In the genomic region with DNA sequence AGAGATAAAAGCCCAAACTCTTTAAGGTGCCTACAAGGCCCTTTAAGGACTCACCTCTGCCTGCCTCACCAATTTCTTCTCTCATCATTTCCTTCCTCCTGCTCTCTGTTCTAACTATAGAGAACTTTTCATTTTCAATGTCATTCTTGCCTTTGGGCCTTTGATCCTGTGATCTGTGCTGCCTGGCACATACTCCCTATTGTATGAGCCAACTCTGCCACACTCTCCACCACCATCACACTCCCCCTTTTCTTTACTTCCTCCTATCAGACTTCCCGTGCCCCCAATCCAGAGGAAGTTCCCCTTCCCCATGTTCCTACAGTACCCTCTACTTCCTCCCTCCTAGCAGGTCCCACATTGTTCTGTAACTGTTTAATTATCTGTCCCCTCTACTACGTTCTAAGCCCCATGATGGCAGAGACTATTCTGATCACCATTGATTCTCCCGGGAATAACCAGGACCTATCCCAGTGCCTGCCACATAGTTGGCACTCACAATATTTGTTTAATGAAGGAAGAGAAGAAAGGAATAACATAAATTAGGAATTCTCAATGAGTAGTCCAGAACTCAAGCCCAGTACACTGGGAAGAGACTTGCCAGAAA, we compare ENCODE assay signal across 12 cellular contexts. TPM values are rescaled to one million over a fixed set of nuclear protein-coding genes. Genes with fewer than 3 reads are reported as not detected.
DNase-seq lines count a peak whose midpoint lies in the region; ATAC-seq and TF ChIP-seq lines count a peak whose summit lies in the region.
"Had no signal": no experiment of that assay in that cellular context is flagged by ENCODE, and none has a peak within 500 bp of the region (broad histone marks: within the 10 kb centered on the region; RNA-seq: fewer than 3 reads in every experiment).

No MANE protein-coding gene starts in this region.

- no peaks in the 10 kb centered on the region for H3K9me3 Mint-ChIP-seq in activated T-cell treated with anti-CD3 and anti-CD28 coated beads, Interleukin-2, amount 50 U/mL, for 4 hours
- H3K9me3 Mint-ChIP-seq in T-helper 1 cell treated with Interleukin-12 subunit alpha and Interleukin-12 subunit beta and Interleukin-4 antibody, amounts not matched to agents 30 μg/mL and 1 μg/mL, for 36 hours, result no peaks in the 10 kb centered on the region
- no peaks in the 10 kb centered on the region for H3K9me3 Mint-ChIP-seq in stimulated activated naive B cell treated with anti-CD40 and anti-IgM and Interleukin-4, amounts not matched to agents 10 μg/mL and 1 μg/mL and 100 μg/mL, for 72 hours
- H3K9me3 Mint-ChIP-seq in immature natural killer cell, result peaks cover 0 to 4% (median 0%) of the 10 kb centered on the region in 6 donors

- no peaks in the 10 kb centered on the region for H3K9me3 ChIP-seq in gastroesophageal sphincter
- H3K9me3 ChIP-seq: suprapubic skin had no signal

- TF ChIP-seq POLR2A in gastroesophageal sphincter (IDR thresholded peaks at IDR 0.05), result no peak

- peak overlapping the region; percentile 48 for H3K4me3 Mint-ChIP-seq in activated T-cell treated with anti-CD3 and anti-CD28 coated beads, Interleukin-2, amount 50 U/mL, for 4 hours
- peak overlapping the region; percentile 66 for H3K4me3 Mint-ChIP-seq in T-helper 1 cell treated with Interleukin-12 subunit alpha and Interleukin-12 subunit beta and Interleukin-4 antibody, amounts not matched to agents 30 μg/mL and 1 μg/mL, for 36 hours
- peak overlapping the region; percentile 30 to 34 for H3K4me3 Mint-ChIP-seq in stimulated activated naive B cell treated with anti-CD40 and anti-IgM and Interleukin-4, amounts not matched to agents 10 μg/mL and 1 μg/mL and 100 μg/mL, for 72 hours
- H3K4me3 Mint-ChIP-seq in immature natural killer cell, result no peak overlapping the region

- peaks cover 92% of the 10 kb centered on the region for H3K4me1 Mint-ChIP-seq in activated T-cell treated with anti-CD3 and anti-CD28 coated beads, Interleukin-2, amount 50 U/mL, for 4 hours (ENCODE audit: low read depth)
- peaks cover 89% of the 10 kb centered on the region for H3K4me1 Mint-ChIP-seq in T-helper 1 cell treated with Interleukin-12 subunit alpha and Interleukin-12 subunit beta and Interleukin-4 antibody, amounts not matched to agents 30 μg/mL and 1 μg/mL, for 36 hours (ENCODE audit: low read depth)
- H3K4me1 Mint-ChIP-seq in stimulated activated naive B cell treated with anti-CD40 and anti-IgM and Interleukin-4, amounts not matched to agents 10 μg/mL and 1 μg/mL and 100 μg/mL, for 72 hours, result peaks cover 71 to 98% of the 10 kb centered on the region in 2 donors
- H3K4me1 Mint-ChIP-seq in immature natural killer cell, result peaks cover 0 to 7% of the 10 kb centered on the region in 2 donors

- H3K4me1 ChIP-seq in gastroesophageal sphincter, result peaks cover 25 to 82% (median 32%) of the 10 kb centered on the region in 3 donors

- no peak overlapping the region for H3K4me3 ChIP-seq in gastroesophageal sphincter
- H3K4me3 ChIP-seq: hepatocyte, suprapubic skin had no signal

- no peak for TF ChIP-seq CTCF in gastroesophageal sphincter (IDR thresholded peaks at IDR 0.05)

- no peaks in the 10 kb centered on the region for H3K36me3 ChIP-seq in gastroesophageal sphincter
- H3K36me3 ChIP-seq: suprapubic skin had no signal

- WGBS in gastroesophageal sphincter (ENCODE audit: low coverage in 1 of 2), 2 donors, result 40 to 47% methylated on average over 2 to 3 of the region's 3 CpGs

- peak overlapping the region; percentile 75 for H3K27ac Mint-ChIP-seq in T-helper 1 cell treated with Interleukin-12 subunit alpha and Interleukin-12 subunit beta and Interleukin-4 antibody, amounts not matched to agents 30 μg/mL and 1 μg/mL, for 36 hours
- peak overlapping the region; percentile 28 for H3K27ac Mint-ChIP-seq in stimulated activated naive B cell treated with anti-CD40 and anti-IgM and Interleukin-4, amounts not matched to agents 10 μg/mL and 1 μg/mL and 100 μg/mL, for 72 hours
- H3K27ac Mint-ChIP-seq in immature natural killer cell, result no peak overlapping the region

- no peak for TF ChIP-seq EP300 in gastroesophageal sphincter (IDR thresholded peaks at IDR 0.05)

- H3K27me3 Mint-ChIP-seq in activated T-cell treated with anti-CD3 and anti-CD28 coated beads, Interleukin-2, amount 50 U/mL, for 4 hours (ENCODE audit: low read depth), result no peaks in the 10 kb centered on the region
- no peaks in the 10 kb centered on the region for H3K27me3 Mint-ChIP-seq in T-helper 1 cell treated with Interleukin-12 subunit alpha and Interleukin-12 subunit beta and Interleukin-4 antibody, amounts not matched to agents 30 μg/mL and 1 μg/mL, for 36 hours (ENCODE audit: low read depth)
- H3K27me3 Mint-ChIP-seq in stimulated activated naive B cell treated with anti-CD40 and anti-IgM and Interleukin-4, amounts not matched to agents 10 μg/mL and 1 μg/mL and 100 μg/mL, for 72 hours, result no peaks in the 10 kb centered on the region
- H3K27me3 Mint-ChIP-seq in immature natural killer cell (ENCODE audit: low read depth in 3 of 3), result peaks cover 0 to 4% (median 4%) of the 10 kb centered on the region in 3 donors

- H3K27ac ChIP-seq in gastroesophageal sphincter, result peak overlapping the region; percentile 75 to 91 (median 84)
- H3K27ac ChIP-seq: hepatocyte, suprapubic skin had no signal

- no peak for ATAC-seq in activated T-cell treated with anti-CD3 and anti-CD28 coated beads, Interleukin-2, amount 50 U/mL, for 4 hours
- no peak for ATAC-seq in gastroesophageal sphincter
- peak in 1 of 2 donors; percentile 24 for ATAC-seq in stimulated activated naive B cell treated with anti-CD40 and anti-IgM and Interleukin-4, amounts not matched to agents 10 μg/mL and 1 μg/mL and 100 μg/mL, for 72 hours (replicated peaks)
- no peak for ATAC-seq in activated CD4-positive, CD25-positive, alpha-beta regulatory T cell treated with anti-CD3 and anti-CD28 coated beads, Interleukin-2, amount 50 U/mL, for 24 hours

- no peak for DNase-seq in activated T-cell treated with anti-CD3 and anti-CD28 coated beads, Interleukin-2, amount 50 U/mL, for 4 hours
- DNase-seq in activated T-cell treated with anti-CD3 and anti-CD28 coated beads for 4 hours (no peak), C1 segment of cervical spinal cord (lab: John Stamatoyannopoulos, UW) (no peak), immature natural killer cell (no peak)
- no peak for DNase-seq in stimulated activated naive B cell treated with anti-CD40 and anti-IgM and Interleukin-4, amounts not matched to agents 10 μg/mL and 1 μg/mL and 100 μg/mL, for 72 hours
- DNase-seq: dermis blood vessel endothelial cell, NCI-H510A had no signal

- H3K36me3 Mint-ChIP-seq in activated T-cell treated with anti-CD3 and anti-CD28 coated beads, Interleukin-2, amount 50 U/mL, for 4 hours (ENCODE audit: insufficient read depth), result peaks cover 18% of the 10 kb centered on the region
- H3K36me3 Mint-ChIP-seq in T-helper 1 cell treated with Interleukin-12 subunit alpha and Interleukin-12 subunit beta and Interleukin-4 antibody, amounts not matched to agents 30 μg/mL and 1 μg/mL, for 36 hours (ENCODE audit: low read depth), result peaks cover 81% of the 10 kb centered on the region
- H3K36me3 Mint-ChIP-seq in stimulated activated naive B cell treated with anti-CD40 and anti-IgM and Interleukin-4, amounts not matched to agents 10 μg/mL and 1 μg/mL and 100 μg/mL, for 72 hours, result peaks cover 22 to 54% of the 10 kb centered on the region in 2 donors
- H3K36me3 Mint-ChIP-seq in immature natural killer cell, result peaks cover 0 to 9% (median 0%) of the 10 kb centered on the region in 3 donors

- no peaks in the 10 kb centered on the region for H3K27me3 ChIP-seq in gastroesophageal sphincter
- H3K27me3 ChIP-seq: hepatocyte, suprapubic skin had no signal

RNA-seq across cellular contexts. Expression of a gene that starts 27.6 kb away (rescaled TPM):
- 10 to 100 TPM; 37.9 to 54.9 (median 49.2) TPM for total RNA-seq in activated T-cell treated with anti-CD3 and anti-CD28 coated beads, Interleukin-2, amount 50 U/mL, for 4 hours
- 10 to 100 TPM; 19.3 to 38.5 (median 31.2) TPM for total RNA-seq in gastroesophageal sphincter
- polyA plus RNA-seq in immature natural killer cell, result under 1 TPM in 2 of 3 donors, not detected in 1; 0.03 to 0.10 TPM

Comparison
In these comparisons a context has a peak if more than half of its experiments do, and no peak if none do; other contexts are left out.
1. H3K4me3 Mint-ChIP-seq: peak in activated T-cell treated with anti-CD3 and anti-CD28 coated beads, Interleukin-2, amount 50 U/mL, for 4 hours (single experiment), T-helper 1 cell treated with Interleukin-12 subunit alpha and Interleukin-12 subunit beta and Interleukin-4 antibody, amounts not matched to agents 30 μg/mL and 1 μg/mL, for 36 hours (single experiment) and stimulated activated naive B cell treated with anti-CD40 and anti-IgM and Interleukin-4, amounts not matched to agents 10 μg/mL and 1 μg/mL and 100 μg/mL, for 72 hours (2 of 2); none in immature natural killer cell (0 of 5).
2. H3K27ac Mint-ChIP-seq: peak in T-helper 1 cell treated with Interleukin-12 subunit alpha and Interleukin-12 subunit beta and Interleukin-4 antibody, amounts not matched to agents 30 μg/mL and 1 μg/mL, for 36 hours (single experiment) and stimulated activated naive B cell treated with anti-CD40 and anti-IgM and Interleukin-4, amounts not matched to agents 10 μg/mL and 1 μg/mL and 100 μg/mL, for 72 hours (single experiment); none in immature natural killer cell (0 of 6).